25 cellular contexts compared by ENCODE assay signal in the genomic region with DNA sequence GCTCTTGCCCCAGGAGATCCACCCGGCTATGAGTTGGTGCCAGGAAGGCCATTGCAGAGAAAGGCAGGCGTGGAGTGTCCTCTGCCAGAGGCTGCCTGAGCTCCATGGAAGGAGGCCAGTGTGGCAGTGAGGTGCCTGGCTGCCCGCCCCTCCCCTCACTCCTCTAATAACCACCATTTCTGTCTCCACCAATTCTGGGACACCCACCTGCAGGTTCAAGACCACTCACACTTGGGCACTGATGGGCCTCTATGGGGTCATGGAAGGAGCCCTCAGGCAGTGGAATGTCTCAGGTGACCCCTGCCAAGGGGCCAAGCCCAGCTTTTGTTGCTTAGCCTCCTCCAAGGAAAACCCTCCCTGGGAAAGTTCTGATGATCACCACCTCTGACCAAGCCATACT.
"Had no signal": no experiment of that assay in that cellular context is flagged by ENCODE, and none has a peak within 500 bp of the region (broad histone marks: within the 10 kb centered on the region; RNA-seq: fewer than 3 reads in every experiment).

No MANE protein-coding gene starts in this region.

- FAIRE-seq: endothelial cell of umbilical vein, kidney had no signal

- ATAC-seq: gastroesophageal sphincter; natural killer cell; sciatic nerve; stimulated activated naive CD8-positive, alpha-beta T cell treated with anti-CD3 and anti-CD28 coated beads, Interleukin-15, amount 100 ng/mL, for 72 hours had no signal

- H3K4me2 ChIP-seq: hepatocyte, smooth muscle cell had no signal

- H3K36me3 ChIP-seq: esophagus muscularis mucosa, gastroesophageal sphincter, heart left ventricle, neutrophil, prostate gland, right atrium auricular region, suprapubic skin, transverse colon had no signal

- H3K4me1 ChIP-seq: esophagus muscularis mucosa, foreskin keratinocyte, gastroesophageal sphincter, parathyroid adenoma, prostate gland, right atrium auricular region, suprapubic skin, transverse colon had no signal

- H3K9me3 ChIP-seq: neutrophil, prostate gland, suprapubic skin had no signal

- H3K4me3 ChIP-seq: esophagus muscularis mucosa, gastroesophageal sphincter, heart left ventricle, hepatocyte, prostate gland, right atrium auricular region, smooth muscle cell, suprapubic skin, transverse colon had no signal

- H3K79me2 ChIP-seq: hepatocyte, parathyroid adenoma had no signal

- DNase-seq: effector CD8-positive, alpha-beta T cell; foreskin keratinocyte; heart left ventricle; kidney; mesenchymal stem cell; midbrain; natural killer cell; stimulated activated CD4-positive, alpha-beta T cell treated with anti-CD3 and anti-CD28 coated beads, Interleukin-12 subunit alpha, Interleukin-12 subunit beta, amount 100 ng/mL, for 4 hours; stimulated activated CD4-positive, alpha-beta T cell treated with anti-CD3 and anti-CD28 coated beads, Interleukin-1b, Interleukin-23, amount 100 ng/mL, for 48 hours; stimulated activated CD4-positive, alpha-beta T cell treated with anti-CD3 and anti-CD28 coated beads, Interleukin-4, amount 100 ng/mL, for 1 hour; stimulated activated CD8-positive, alpha-beta memory T cell treated with anti-CD3 and anti-CD28 coated beads, Interleukin-4, amount 100 ng/mL, for 48 hours; stimulated activated naive CD4-positive, alpha-beta T cell; stimulated activated naive CD8-positive, alpha-beta T cell treated with anti-CD3 and anti-CD28 coated beads, Interleukin-15, amount 100 ng/mL, for 72 hours; transverse colon had no signal

- H3K27me3 ChIP-seq: foreskin keratinocyte, hepatocyte, right atrium auricular region, transverse colon had no signal

- H3K9ac ChIP-seq: parathyroid adenoma had no signal

- H3K27ac ChIP-seq: esophagus muscularis mucosa, foreskin keratinocyte, gastroesophageal sphincter, heart left ventricle, hepatocyte, neutrophil, parathyroid adenoma, prostate gland, right atrium auricular region, suprapubic skin, transverse colon had no signal

- H2AFZ ChIP-seq: hepatocyte, parathyroid adenoma had no signal
